14 cellular contexts compared by ENCODE assay signal in the genomic region with DNA sequence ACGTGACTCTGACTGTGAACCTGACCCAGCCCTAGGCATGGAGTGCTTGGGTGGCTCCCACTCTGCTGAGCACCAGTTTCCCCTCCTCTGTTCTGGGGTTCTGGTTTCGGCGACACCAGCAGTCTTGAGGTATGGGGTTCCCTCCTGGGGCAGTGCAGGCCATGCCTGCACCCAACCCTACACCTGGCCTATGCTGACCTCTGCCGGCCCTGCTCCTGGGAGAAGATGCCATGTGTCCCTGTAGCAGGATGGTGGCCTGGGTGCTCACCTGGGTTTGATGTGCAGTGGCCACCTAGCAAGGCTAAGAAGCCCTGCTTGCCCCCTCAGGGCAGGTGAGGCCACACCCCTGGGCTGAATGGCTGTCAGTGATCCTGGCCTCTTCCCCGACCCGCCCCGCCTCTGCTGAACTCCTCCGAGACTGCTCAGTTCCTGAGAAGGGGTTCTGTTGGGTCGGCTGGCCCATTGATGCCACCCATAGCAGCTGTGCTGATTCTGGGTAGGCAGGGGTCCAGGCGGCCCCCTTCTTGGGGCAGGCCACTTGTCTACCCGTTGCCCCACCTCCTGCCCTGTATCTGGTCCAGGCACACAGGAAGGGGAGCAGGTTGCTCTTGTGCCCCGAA. TPM values are rescaled to one million over a fixed set of nuclear protein-coding genes. Genes with fewer than 3 reads are reported as not detected.
DNase-seq lines count a peak whose midpoint lies in the region; ATAC-seq, FAIRE-seq and TF ChIP-seq lines count a peak whose summit lies in the region.
"Had no signal": no experiment of that assay in that cellular context is flagged by ENCODE, and none has a peak within 500 bp of the region (broad histone marks: within the 10 kb centered on the region; RNA-seq: fewer than 3 reads in every experiment).

No MANE protein-coding gene starts in this region.

- peak overlapping the region in 1 of 2 experiments; percentile 76; a peak in 2 of 4 replicates for H3K9ac ChIP-seq in K562 (ENCODE audit: insufficient read depth in 1 of 2, low read depth in 2 of 2, low read length in 2 of 2)
- H3K9ac ChIP-seq in neural progenitor cell = no peak overlapping the region

- no peaks in the 10 kb centered on the region for H3K9me3 Mint-ChIP-seq in CD8-positive, alpha-beta T cell
- H3K9me3 Mint-ChIP-seq in HFFc6 (no peaks in the 10 kb centered on the region), neural progenitor cell (no peaks in the 10 kb centered on the region)

- TF ChIP-seq CTCF in CD8-positive, alpha-beta T cell (IDR thresholded peaks at IDR 0.05) = no peak
- TF ChIP-seq CTCF in HFFc6 (IDR thresholded peaks at IDR 0.05) = no peak
- peak; percentile 42 to 56 (median 46); a peak in 4 of 6 replicates for TF ChIP-seq CTCF in K562 (IDR thresholded peaks at IDR 0.05 in 2 of 3, conservative IDR thresholded peaks at IDR 0.05 in 1 of 3; ENCODE audit: insufficient read depth in 2 of 3, low read depth in 1 of 3, low read length in 3 of 3)
- TF ChIP-seq CTCF in neural progenitor cell (IDR thresholded peaks at IDR 0.05) = no peak

- TSS peak; percentile 13 for BruUV-seq in K562 (replicated peaks; lab: Mats Ljungman, UMichigan)

- H3K27ac Mint-ChIP-seq in CD8-positive, alpha-beta T cell = no peak overlapping the region
- H3K27ac Mint-ChIP-seq in HFFc6 (peak overlapping the region; percentile 56; the same call in 1 of the 2 replicates), neural progenitor cell (no peak overlapping the region)

- no peak overlapping the region for H3K4me3 ChIP-seq in CD8-positive, alpha-beta T cell (ENCODE audit: low read depth, low read length)
- H3K4me3 ChIP-seq in K562 (no peak overlapping the region), neural progenitor cell (no peak overlapping the region)

- no peaks in the 10 kb centered on the region for H3K27me3 Mint-ChIP-seq in CD8-positive, alpha-beta T cell (ENCODE audit: low read depth)
- peaks cover 2% of the 10 kb centered on the region for H3K27me3 Mint-ChIP-seq in HFFc6 (ENCODE audit: insufficient read depth)
- peaks cover 4% of the 10 kb centered on the region for H3K27me3 Mint-ChIP-seq in neural progenitor cell (ENCODE audit: insufficient read depth, low read depth)

- 61% methylated on average over 12 of the region's 12 CpGs for WGBS in K562 (ENCODE audit: insufficient coverage, low coverage, missing lambda C conversion rate)

- in situ Hi-C loops in K562 (cut with MboI) = no loop called here

- no peak for FAIRE-seq in K562 (lab: Jason Lieb, UNC)

- H3K4me1 Mint-ChIP-seq in CD8-positive, alpha-beta T cell (ENCODE audit: low read depth) = peaks cover 40% of the 10 kb centered on the region
- H3K4me1 Mint-ChIP-seq in HFFc6 (ENCODE audit: low read depth) = peaks cover 21% of the 10 kb centered on the region
- peaks cover 12% of the 10 kb centered on the region for H3K4me1 Mint-ChIP-seq in neural progenitor cell

- DNase-seq in CD8-positive, alpha-beta T cell = no peak
- DNase-seq in HFFc6 (no peak), K562 (ENCODE audit: extremely low read depth in 1 of 4, low spot score in 3 of 4) (no peak), neural progenitor cell (ENCODE audit: low spot score) (no peak), amniotic stem cell (lab: John Stamatoyannopoulos, UW) (no peak), NCI-H2081 (lab: John Stamatoyannopoulos, UW) (no peak)
- DNase-seq: central memory CD4-positive, alpha-beta T cell; COR-L47; heart left ventricle; NCI-H1105 treated with DMSO at 0.1 percent for 48 hours; NCI-H2227 treated with DMSO at 0.1 percent for 48 hours; stimulated activated CD4-positive, alpha-beta T cell treated with anti-CD3 and anti-CD28 coated beads, Interleukin-2, amount 100 ng/mL, for 48 hours had no signal

- no peaks in the 10 kb centered on the region for H3K36me3 ChIP-seq in CD8-positive, alpha-beta T cell (ENCODE audit: insufficient read depth, low read length)
- H3K36me3 ChIP-seq in K562 (ENCODE audit: control insufficient read depth, insufficient read depth, low read length) (no peaks in the 10 kb centered on the region; the same call in 2 of the 3 replicates), neural progenitor cell (no peaks in the 10 kb centered on the region)
- H3K36me3 ChIP-seq: heart left ventricle had no signal

- no peak for TF ChIP-seq EP300 in K562 (IDR thresholded peaks at IDR 0.05; ENCODE audit: low read length)

- H3F3A ChIP-seq in neural progenitor cell (ENCODE audit: low read depth) = peaks cover 23% of the 10 kb centered on the region

- no peak for TF ChIP-seq POLR2A in K562 (conservative IDR thresholded peaks at IDR 0.05)

- H3K9me1 ChIP-seq in K562 (ENCODE audit: control insufficient read depth, insufficient read depth, low read length) = peaks cover 12% of the 10 kb centered on the region

- intact Hi-C loops in CD8-positive, alpha-beta T cell (cut with DNase I, micrococcal nuclease) = loop anchor here in 1 of 2 experiments (5.0 to 10.0 kb wide), 3 partner anchors 147 to 409 kb away; a partner anchor contains a TSS
- intact Hi-C loops in K562 (cut with micrococcal nuclease) = no loop called here

- no peak overlapping the region for H3K27ac ChIP-seq in CD8-positive, alpha-beta T cell (ENCODE audit: low read depth, low read length)
- H3K27ac ChIP-seq in K562 (ENCODE audit: extremely low read depth, low read depth, low read length) = no peak overlapping the region
- H3K27ac ChIP-seq in neural progenitor cell = no peak overlapping the region
- H3K27ac ChIP-seq: epithelial cell of prostate had no signal

- peaks cover 2% of the 10 kb centered on the region for H3K36me3 Mint-ChIP-seq in CD8-positive, alpha-beta T cell
- H3K36me3 Mint-ChIP-seq in HFFc6 (ENCODE audit: low read depth) = no peaks in the 10 kb centered on the region
- no peaks in the 10 kb centered on the region for H3K36me3 Mint-ChIP-seq in neural progenitor cell

- CTCF ChIA-PET in CD8-positive, alpha-beta T cell (lab: Charles Lee) = no interaction called here
- CTCF ChIA-PET in K562 (lab: Yijun Ruan, JAX; ENCODE audit: low intra/inter-chr PET ratio) = interaction anchor here (0.6 to 1.0 kb wide), 3 partner anchors 161 to 1102 kb away, joined by 3 to 5 read pairs (median 3); no protein-coding TSS in a partner anchor

- POLR2A ChIA-PET in CD8-positive, alpha-beta T cell (lab: Charles Lee) = no interaction called here
- POLR2A ChIA-PET in K562 (lab: Yijun Ruan, JAX) = interaction anchor here (7.2 kb wide), 1 partner anchor 8 kb away, joined by 68 read pairs; no protein-coding TSS in a partner anchor

- peak in 1 of 2 experiments; percentile 56; a peak in 2 of 4 replicates for TF ChIP-seq RAD21 in K562 (CRISPR knock-in tag; conservative IDR thresholded peaks at IDR 0.05 in 1 of 2, IDR thresholded peaks at IDR 0.05 in 1 of 2)

- no peak overlapping the region for H3K4me2 ChIP-seq in K562 (ENCODE audit: insufficient read depth, low read length)
- H3K4me2 ChIP-seq in neural progenitor cell = no peak overlapping the region

- H4K20me1 ChIP-seq in K562 (replicated peaks; ENCODE audit: control insufficient read depth, insufficient read depth, low read length) (peaks cover 69% of the 10 kb centered on the region), neural progenitor cell (ENCODE audit: low read depth) (peaks cover 65% of the 10 kb centered on the region)

- ATAC-seq in CD8-positive, alpha-beta T cell = no peak
- ATAC-seq in K562 (no peak), HG02763 (IDR thresholded peaks at IDR 0.05; ENCODE audit: unreplicated experiment) (no peak)
- ATAC-seq: heart left ventricle had no signal

- peaks cover 48% of the 10 kb centered on the region for H3K4me1 ChIP-seq in CD8-positive, alpha-beta T cell (ENCODE audit: insufficient read depth, low read length)
- H3K4me1 ChIP-seq in K562 (replicated peaks in 1 of 2; ENCODE audit: control insufficient read depth in 2 of 2, insufficient read depth in 2 of 2, low read length in 2 of 2) = peaks cover 20 to 88% of the 10 kb centered on the region in 2 experiments
- H3K4me1 ChIP-seq in neural progenitor cell = peaks cover 8% of the 10 kb centered on the region

- no peaks in the 10 kb centered on the region for H3K9me3 ChIP-seq in CD8-positive, alpha-beta T cell (ENCODE audit: low read length)
- H3K9me3 ChIP-seq in K562 (replicated peaks; ENCODE audit: control insufficient read depth, insufficient read depth, low read depth, low read length) (no peaks in the 10 kb centered on the region), neural progenitor cell (ENCODE audit: low read depth) (no peaks in the 10 kb centered on the region)
- H3K9me3 ChIP-seq: heart left ventricle had no signal

- H3K27me3 ChIP-seq in CD8-positive, alpha-beta T cell (ENCODE audit: insufficient read depth, low read length) = no peaks in the 10 kb centered on the region
- H3K27me3 ChIP-seq in K562 (ENCODE audit: control insufficient read depth in 2 of 2, insufficient read depth in 2 of 2, low read length in 2 of 2) (no peaks in the 10 kb centered on the region), neural progenitor cell (no peaks in the 10 kb centered on the region)
- H3K27me3 ChIP-seq: heart left ventricle had no signal

- H3K79me2 ChIP-seq in K562 (ENCODE audit: control insufficient read depth, insufficient read depth, low read length) (peaks cover 21% of the 10 kb centered on the region), neural progenitor cell (ENCODE audit: low read depth) (peaks cover 14% of the 10 kb centered on the region)

- peak overlapping the region; percentile 72 for H3K4me3 Mint-ChIP-seq in CD8-positive, alpha-beta T cell
- peak overlapping the region; percentile 84 for H3K4me3 Mint-ChIP-seq in HFFc6
- peak overlapping the region; percentile 83 for H3K4me3 Mint-ChIP-seq in neural progenitor cell

- no peak overlapping the region for H2AFZ ChIP-seq in K562 (ENCODE audit: low read depth, low read length)
- no peak overlapping the region for H2AFZ ChIP-seq in neural progenitor cell (replicated peaks)

RNA-seq across cellular contexts. Expression of a gene that starts 2.4 kb away (rescaled TPM):
- 10 to 100 TPM; 39.3 to 43.4 TPM for total RNA-seq in CD8-positive, alpha-beta T cell
- total RNA-seq in HFFc6 (2021; fragmentation: NEBNext Ultra II Directional; extraction: Animal tissue kit (Norgen Biotek cat#: 25700)) = 100 to 1,000 TPM in 3 of 6 experiments, 10 to 100 TPM in 3; 91.8 to 119 (median 99.1) TPM
- total RNA-seq in K562 (2011; cell fraction: chromatin; rRNA removed; ENCODE audit: low replicate concordance) = 77.3 and 229 TPM in 2 replicates
- total RNA-seq in K562 (2011; cell fraction: nucleolus; rRNA removed) = 110 and 113 TPM in 2 replicates
- total RNA-seq in K562 (2011; cell fraction: nucleoplasm; rRNA removed) = 89.5 and 103 TPM in 2 replicates
- total RNA-seq in K562 (2014; rRNA removed) (16.4 and 27.9 TPM in 2 replicates), K562 (2014; rRNA removed; fragmentation: Illumina TruSeq; extraction: Trizol) (4.5 and 7.5 TPM in 2 replicates), K562 (2015; rRNA removed; fragmentation: Illumina TruSeq; extraction: Trizol) (9.8 and 11.3 TPM in 2 replicates), K562 (2021) (99.5 and 109 TPM in 2 replicates), neural progenitor cell (ENCODE audit: low replicate concordance) (7.1 and 11.4 TPM in 2 replicates)
- polyA plus RNA-seq in K562 (2011; rRNA removed) (21.3 and 39.4 TPM in 2 replicates), K562 (2014; fragmentation: Illumina TruSeq; extraction: Trizol) (34.6 and 58.2 TPM in 2 replicates), K562 (2014; fragmentation: Nextera tagmentation; extraction: Ambion mirVana) (under 1 TPM; 0.04 to 0.15 TPM), K562 (2014; rRNA removed) (74.5 and 108 TPM in 2 replicates)
- 30.5 and 34.1 TPM in 2 replicates for polyA plus RNA-seq in K562 (2011; cell fraction: cytosol; rRNA removed)
- 388 and 500 TPM in 2 replicates for polyA plus RNA-seq in K562 (2011; cell fraction: nucleus; rRNA removed)
- polyA plus RNA-seq in K562 (2012) = 47.3 and 69.3 TPM in 2 replicates
- polyA minus RNA-seq in K562 (2011; rRNA and poly(A)+ RNA removed) = 5.1 and 6.4 TPM in 2 replicates
- polyA minus RNA-seq in K562 (2011; cell fraction: cytosol; rRNA and poly(A)+ RNA removed) = 26.3 and 42.5 TPM in 2 replicates
- polyA minus RNA-seq in K562 (2011; cell fraction: nucleus; rRNA and poly(A)+ RNA removed) = 38.9 and 55.3 TPM in 2 replicates

RNA-seq across cellular contexts. Expression of a gene that starts 16.8 kb away (rescaled TPM):
- total RNA-seq in CD8-positive, alpha-beta T cell = not detected
- 1 to 10 TPM in 4 of 6 experiments, under 1 TPM in 1, not detected in 1; 0.54 to 3.9 (median 2.8) TPM for total RNA-seq in HFFc6 (2021; fragmentation: NEBNext Ultra II Directional; extraction: Animal tissue kit (Norgen Biotek cat#: 25700))
- not detected in 2 replicates for total RNA-seq in K562 (2011; cell fraction: chromatin; rRNA removed; ENCODE audit: low replicate concordance)
- total RNA-seq in K562 (2011; cell fraction: nucleolus; rRNA removed) = not detected in 2 replicates
- not detected in 2 replicates for total RNA-seq in K562 (2011; cell fraction: nucleoplasm; rRNA removed)
- not detected in 2 replicates for total RNA-seq in K562 (2014; rRNA removed)
- total RNA-seq in K562 (2014; rRNA removed; fragmentation: Illumina TruSeq; extraction: Trizol) = not detected in 2 replicates
- total RNA-seq in K562 (2015; rRNA removed; fragmentation: Illumina TruSeq; extraction: Trizol) = not detected in 2 replicates
- not detected in 2 replicates for total RNA-seq in K562 (2021)
- not detected in 2 replicates for polyA plus RNA-seq in K562 (2011; rRNA removed)
- not detected in 2 replicates for polyA plus RNA-seq in K562 (2011; cell fraction: cytosol; rRNA removed)
- not detected in 2 replicates for polyA plus RNA-seq in K562 (2011; cell fraction: nucleus; rRNA removed)
- 0.26 TPM in 1 of 2 replicates, not detected in the other for polyA plus RNA-seq in K562 (2012)
- not detected in 2 replicates for polyA plus RNA-seq in K562 (2014; fragmentation: Illumina TruSeq; extraction: Trizol)
- polyA plus RNA-seq in K562 (2014; fragmentation: Nextera tagmentation; extraction: Ambion mirVana) = not detected
- not detected in 2 replicates for polyA plus RNA-seq in K562 (2014; rRNA removed)
- not detected in 2 replicates for polyA minus RNA-seq in K562 (2011; rRNA and poly(A)+ RNA removed)
- not detected in 2 replicates for polyA minus RNA-seq in K562 (2011; cell fraction: cytosol; rRNA and poly(A)+ RNA removed)
- polyA minus RNA-seq in K562 (2011; cell fraction: nucleus; rRNA and poly(A)+ RNA removed) = not detected in 2 replicates
- total RNA-seq in neural progenitor cell (ENCODE audit: low replicate concordance) = not detected in 2 replicates

RNA-seq across cellular contexts. Expression of a gene that starts 17.0 kb away (rescaled TPM):
- 10 to 100 TPM; 57.8 to 62.8 TPM for total RNA-seq in CD8-positive, alpha-beta T cell
- total RNA-seq in HFFc6 (2021; fragmentation: NEBNext Ultra II Directional; extraction: Animal tissue kit (Norgen Biotek cat#: 25700)) = 10 to 100 TPM; 31.1 to 44.9 (median 38.5) TPM
- 249 and 785 TPM in 2 replicates for total RNA-seq in K562 (2011; cell fraction: chromatin; rRNA removed; ENCODE audit: low replicate concordance)
- 623 and 778 TPM in 2 replicates for total RNA-seq in K562 (2011; cell fraction: nucleolus; rRNA removed)
- total RNA-seq in K562 (2011; cell fraction: nucleoplasm; rRNA removed) = 344 and 378 TPM in 2 replicates
- total RNA-seq in K562 (2014; rRNA removed) = 203 and 254 TPM in 2 replicates
- 31.5 and 47.4 TPM in 2 replicates for total RNA-seq in K562 (2014; rRNA removed; fragmentation: Illumina TruSeq; extraction: Trizol)
- total RNA-seq in K562 (2015; rRNA removed; fragmentation: Illumina TruSeq; extraction: Trizol) = 151 and 170 TPM in 2 replicates
- total RNA-seq in K562 (2021) = 222 and 242 TPM in 2 replicates
- polyA plus RNA-seq in K562 (2011; rRNA removed) = 102 and 189 TPM in 2 replicates
- 155 and 253 TPM in 2 replicates for polyA plus RNA-seq in K562 (2011; cell fraction: cytosol; rRNA removed)
- 1,476 and 1,701 TPM in 2 replicates for polyA plus RNA-seq in K562 (2011; cell fraction: nucleus; rRNA removed)
- 173 and 189 TPM in 2 replicates for polyA plus RNA-seq in K562 (2012)
- polyA plus RNA-seq in K562 (2014; fragmentation: Illumina TruSeq; extraction: Trizol) = 140 and 177 TPM in 2 replicates
- polyA plus RNA-seq in K562 (2014; fragmentation: Nextera tagmentation; extraction: Ambion mirVana) = 1 to 10 TPM; 1.6 to 6.6 TPM
- polyA plus RNA-seq in K562 (2014; rRNA removed) = 258 and 265 TPM in 2 replicates
- polyA minus RNA-seq in K562 (2011; rRNA and poly(A)+ RNA removed) = 57.9 and 72.9 TPM in 2 replicates
- 87.3 and 128 TPM in 2 replicates for polyA minus RNA-seq in K562 (2011; cell fraction: cytosol; rRNA and poly(A)+ RNA removed)
- polyA minus RNA-seq in K562 (2011; cell fraction: nucleus; rRNA and poly(A)+ RNA removed) = 286 and 369 TPM in 2 replicates
- total RNA-seq in neural progenitor cell (ENCODE audit: low replicate concordance) = 24.3 and 39.7 TPM in 2 replicates

RNA-seq across cellular contexts. Expression of a gene that starts 18.1 kb away (rescaled TPM):
- total RNA-seq in CD8-positive, alpha-beta T cell = 10 to 100 TPM; 61.5 to 66.2 TPM
- total RNA-seq in HFFc6 (2021; fragmentation: NEBNext Ultra II Directional; extraction: Animal tissue kit (Norgen Biotek cat#: 25700)) = 100 to 1,000 TPM; 177 to 231 (median 226) TPM
- total RNA-seq in K562 (2011; cell fraction: chromatin; rRNA removed; ENCODE audit: low replicate concordance) = 525 and 801 TPM in 2 replicates
- total RNA-seq in K562 (2011; cell fraction: nucleolus; rRNA removed) = 523 and 591 TPM in 2 replicates
- total RNA-seq in K562 (2011; cell fraction: nucleoplasm; rRNA removed) = 545 and 554 TPM in 2 replicates
- total RNA-seq in K562 (2014; rRNA removed) (2,045 and 2,260 TPM in 2 replicates), K562 (2014; rRNA removed; fragmentation: Illumina TruSeq; extraction: Trizol) (1,191 and 1,409 TPM in 2 replicates), K562 (2015; rRNA removed; fragmentation: Illumina TruSeq; extraction: Trizol) (1,591 and 1,659 TPM in 2 replicates), K562 (2021) (1,289 and 1,311 TPM in 2 replicates), neural progenitor cell (ENCODE audit: low replicate concordance) (874 and 918 TPM in 2 replicates)
- polyA plus RNA-seq in K562 (2011; rRNA removed) (1,082 and 1,351 TPM in 2 replicates), K562 (2014; fragmentation: Illumina TruSeq; extraction: Trizol) (1,518 and 1,621 TPM in 2 replicates), K562 (2014; fragmentation: Nextera tagmentation; extraction: Ambion mirVana) (100 to 1,000 TPM; 162 to 207 TPM), K562 (2014; rRNA removed) (2,237 and 2,891 TPM in 2 replicates)
- 950 and 1,655 TPM in 2 replicates for polyA plus RNA-seq in K562 (2011; cell fraction: cytosol; rRNA removed)
- polyA plus RNA-seq in K562 (2011; cell fraction: nucleus; rRNA removed) = 1,008 and 1,512 TPM in 2 replicates
- 795 and 1,074 TPM in 2 replicates for polyA plus RNA-seq in K562 (2012)
- polyA minus RNA-seq in K562 (2011; rRNA and poly(A)+ RNA removed) = 896 and 959 TPM in 2 replicates
- polyA minus RNA-seq in K562 (2011; cell fraction: cytosol; rRNA and poly(A)+ RNA removed) = 618 and 835 TPM in 2 replicates
- 183 and 414 TPM in 2 replicates for polyA minus RNA-seq in K562 (2011; cell fraction: nucleus; rRNA and poly(A)+ RNA removed)

RNA-seq across cellular contexts. Expression of a gene that starts 54.0 kb away (rescaled TPM):
- total RNA-seq in CD8-positive, alpha-beta T cell = 10 to 100 TPM; 16.9 to 22.1 TPM
- total RNA-seq in HFFc6 (2021; fragmentation: NEBNext Ultra II Directional; extraction: Animal tissue kit (Norgen Biotek cat#: 25700)) = 10 to 100 TPM; 19.8 to 24.5 (median 22.0) TPM
- total RNA-seq in K562 (2011; cell fraction: chromatin; rRNA removed; ENCODE audit: low replicate concordance) = 638 and 1,105 TPM in 2 replicates
- 550 and 577 TPM in 2 replicates for total RNA-seq in K562 (2011; cell fraction: nucleolus; rRNA removed)
- total RNA-seq in K562 (2011; cell fraction: nucleoplasm; rRNA removed) = 502 and 511 TPM in 2 replicates
- total RNA-seq in K562 (2014; rRNA removed) (107 and 108 TPM in 2 replicates), K562 (2014; rRNA removed; fragmentation: Illumina TruSeq; extraction: Trizol) (43.7 and 49.4 TPM in 2 replicates), K562 (2015; rRNA removed; fragmentation: Illumina TruSeq; extraction: Trizol) (80.1 and 81.2 TPM in 2 replicates), K562 (2021) (116 and 119 TPM in 2 replicates), neural progenitor cell (ENCODE audit: low replicate concordance) (29.1 and 39.7 TPM in 2 replicates)
- polyA plus RNA-seq in K562 (2011; rRNA removed) (81.8 and 155 TPM in 2 replicates), K562 (2014; fragmentation: Illumina TruSeq; extraction: Trizol) (70.4 and 75.0 TPM in 2 replicates), K562 (2014; fragmentation: Nextera tagmentation; extraction: Ambion mirVana) (1 to 10 TPM; 5.9 to 7.7 TPM), K562 (2014; rRNA removed) (135 and 144 TPM in 2 replicates)
- 51.2 and 92.7 TPM in 2 replicates for polyA plus RNA-seq in K562 (2011; cell fraction: cytosol; rRNA removed)
- polyA plus RNA-seq in K562 (2011; cell fraction: nucleus; rRNA removed) = 1,167 and 1,418 TPM in 2 replicates
- polyA plus RNA-seq in K562 (2012) = 76.7 and 85.3 TPM in 2 replicates
- 62.1 and 82.0 TPM in 2 replicates for polyA minus RNA-seq in K562 (2011; rRNA and poly(A)+ RNA removed)
- 35.2 and 46.4 TPM in 2 replicates for polyA minus RNA-seq in K562 (2011; cell fraction: cytosol; rRNA and poly(A)+ RNA removed)
- polyA minus RNA-seq in K562 (2011; cell fraction: nucleus; rRNA and poly(A)+ RNA removed) = 210 and 349 TPM in 2 replicates

Comparison
In these comparisons a context has a peak if more than half of its experiments do, and no peak if none do; other contexts are left out.
1. CTCF ChIP-seq: peak in K562 (3 of 3); none in CD8-positive, alpha-beta T cell (single experiment), HFFc6 (single experiment) and neural progenitor cell (single experiment).
2. Peak in every context shown above with its lines, with median percentiles within 50 percentile points of each other: H3K4me3 Mint-ChIP-seq.